8 cellular contexts compared by ENCODE assay signal in genomic region chr22:29031236-29031982, GRCh38.
A peak's percentile ranks its signal among the peaks of the same experiment; 100 is the strongest.
DNase-seq lines count a peak whose midpoint lies in the region; ATAC-seq and TF ChIP-seq lines count a peak whose summit lies in the region.

No MANE protein-coding gene starts in this region.

- no peaks in the 10 kb centered on the region for H3K9me3 Mint-ChIP-seq in nephron progenitor cell

- peak overlapping the region; percentile 89 for H3K4me3 Mint-ChIP-seq in nephron progenitor cell

- peaks cover 76% of the 10 kb centered on the region for H3K4me1 Mint-ChIP-seq in nephron progenitor cell

- DNase-seq in GM04503 (ENCODE audit: low read depth) (peak; percentile 78), SW480 (ENCODE audit: low spot score) (peak; percentile 95), fibroblast of mammary gland (ENCODE audit: low read depth) (peak; percentile 99), nephron progenitor cell (peak; percentile 33), NCI-H446 treated with DMSO at 0.1 percent for 48 hours (lab: John Stamatoyannopoulos, UW) (no peak), inferior parietal cortex (ENCODE audit: extremely low spot score) (no peak), NCI-H2171 treated with DMSO at 0.1 percent for 48 hours (lab: John Stamatoyannopoulos, UW) (no peak)

- H3K27me3 Mint-ChIP-seq in nephron progenitor cell (ENCODE audit: low read depth, poor library complexity): no peaks in the 10 kb centered on the region

- no peak for ATAC-seq in GM18907 (IDR thresholded peaks at IDR 0.05; ENCODE audit: unreplicated experiment)

- TF ChIP-seq CTCF in fibroblast of mammary gland (conservative IDR thresholded peaks at IDR 0.05; ENCODE audit: control insufficient read depth, insufficient read depth, low read depth, low read length) (peak; percentile 7), nephron progenitor cell (IDR thresholded peaks at IDR 0.05) (no peak)

- peak overlapping the region; percentile 97 for H3K27ac Mint-ChIP-seq in nephron progenitor cell

- peaks cover 4% of the 10 kb centered on the region for H3K36me3 Mint-ChIP-seq in nephron progenitor cell (ENCODE audit: low read depth)

- peak overlapping the region; percentile 43 for H3K4me3 ChIP-seq in fibroblast of mammary gland (ENCODE audit: control insufficient read depth, low read depth, low read length)

Comparison
In these comparisons a context has a peak if more than half of its experiments do, and no peak if none do; other contexts are left out.
1. DNase-seq: peak in GM04503 (single experiment), SW480 (single experiment), fibroblast of mammary gland (single experiment) and nephron progenitor cell (single experiment); none in NCI-H446 treated with DMSO at 0.1 percent for 48 hours (single experiment), inferior parietal cortex (single experiment) and NCI-H2171 treated with DMSO at 0.1 percent for 48 hours (single experiment).